In the genomic region with DNA sequence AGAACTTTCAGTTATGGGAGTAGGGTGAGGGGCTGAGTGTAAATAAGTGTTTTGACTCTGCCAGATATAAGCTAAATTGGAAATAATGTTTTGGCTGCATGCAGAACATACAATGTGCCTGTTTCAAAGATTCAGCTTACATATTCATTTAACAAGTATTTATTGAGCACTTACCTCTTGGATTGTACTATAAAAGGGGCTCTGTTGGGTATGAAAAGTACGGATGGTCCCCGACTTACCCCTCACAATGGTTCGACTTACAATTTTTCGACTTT, we compare ENCODE assay signal across 8 cellular contexts. TPM values are rescaled to one million over a fixed set of nuclear protein-coding genes. Genes with fewer than 3 reads are reported as not detected.
DNase-seq lines count a peak whose midpoint lies in the region; ATAC-seq, FAIRE-seq and TF ChIP-seq lines count a peak whose summit lies in the region.

No MANE protein-coding gene starts in this region.

- in situ Hi-C loops in GM13977 (cut with MboI; ENCODE audit: low pct_unique_long_range_greater_than_20kb, low sequenced_read_pairs, unreplicated experiment): no loop called here

- no peaks in the 10 kb centered on the region for H3K27me3 ChIP-seq in right atrium auricular region
- no peaks in the 10 kb centered on the region for H3K27me3 ChIP-seq in bronchial epithelial cell (ENCODE audit: control insufficient read depth, insufficient read depth, low read length)
- H3K27me3 ChIP-seq in mononuclear cell (ENCODE audit: insufficient read depth, low read length): no peaks in the 10 kb centered on the region
- no peaks in the 10 kb centered on the region for H3K27me3 ChIP-seq in aorta (ENCODE audit: control insufficient read depth in 1 of 2, insufficient read depth in 2 of 2, low read length in 1 of 2)

- H3K4me1 ChIP-seq in right atrium auricular region: peaks cover 0 to 8% of the 10 kb centered on the region in 2 donors
- peaks cover 20% of the 10 kb centered on the region for H3K4me1 ChIP-seq in mononuclear cell (ENCODE audit: insufficient read depth, low read length)
- H3K4me1 ChIP-seq in aorta (ENCODE audit: control insufficient read depth in 1 of 2, insufficient read depth in 2 of 2, low read length in 2 of 2): no peaks in the 10 kb centered on the region

- H3K36me3 ChIP-seq in right atrium auricular region: no peaks in the 10 kb centered on the region
- H3K36me3 ChIP-seq in bronchial epithelial cell (ENCODE audit: control insufficient read depth, insufficient read depth, low read length): no peaks in the 10 kb centered on the region
- no peaks in the 10 kb centered on the region for H3K36me3 ChIP-seq in aorta (ENCODE audit: control insufficient read depth in 1 of 2, insufficient read depth in 2 of 2, low read length in 1 of 2)

- DNase-seq in right atrium auricular region (ENCODE audit: low spot score): no peak
- DNase-seq in left ventricle myocardium superior: no peak
- no peak for DNase-seq in bronchial epithelial cell (ENCODE audit: low read depth)
- DNase-seq in aorta: no peak
- DNase-seq in NOMO-1 treated with dmso at 0.1 percent for 144 hours (lab: John Stamatoyannopoulos, UW; ENCODE audit: unreplicated experiment): no peak
- DNase-seq in GOT3 (lab: John Stamatoyannopoulos, UW): no peak
- no peak for DNase-seq in GM13977 (ENCODE audit: low spot score)

- no peaks in the 10 kb centered on the region for H3K9me3 ChIP-seq in right atrium auricular region
- H3K9me3 ChIP-seq in mononuclear cell (ENCODE audit: low read depth, low read length): no peaks in the 10 kb centered on the region
- H3K9me3 ChIP-seq in aorta (ENCODE audit: control insufficient read depth, low read length): no peaks in the 10 kb centered on the region

- H3K27ac ChIP-seq in right atrium auricular region (peak overlapping the region; percentile 87 to 91), aorta (ENCODE audit: low read depth in 1 of 2, low read length in 2 of 2) (peak overlapping the region in 1 of 2 donors; percentile 86)

- H3K4me3 ChIP-seq in right atrium auricular region: peak overlapping the region; percentile 57
- peak overlapping the region; percentile 64 for H3K4me3 ChIP-seq in bronchial epithelial cell (ENCODE audit: low read depth, low read length)
- H3K4me3 ChIP-seq in mononuclear cell (ENCODE audit: low read length): peak overlapping the region; percentile 63
- peak overlapping the region; percentile 45 to 82 for H3K4me3 ChIP-seq in aorta (ENCODE audit: low read length in 2 of 2)

- FAIRE-seq in bronchial epithelial cell (lab: Jason Lieb, UNC): no peak

- intact Hi-C loops in left ventricle myocardium superior (cut with micrococcal nuclease) (no loop called here), aorta (cut with DNase I) (loop anchor here in 1 of 2 donors (5.0 kb wide), 1 partner anchor 39 kb away; no protein-coding TSS in a partner anchor)

- WGBS in aorta, 2 donors: 0 to 36% methylated on average over 4 of the region's 4 CpGs

- ATAC-seq in left ventricle myocardium superior (no peak), aorta (ENCODE audit: low FRiP score) (no peak)

- no peak for TF ChIP-seq CTCF in right atrium auricular region (IDR thresholded peaks at IDR 0.05)
- no peak for TF ChIP-seq CTCF in bronchial epithelial cell (IDR thresholded peaks at IDR 0.05; ENCODE audit: insufficient read depth, low read length, severe bottlenecking)
- TF ChIP-seq CTCF in GM13977 (IDR thresholded peaks at IDR 0.05; ENCODE audit: extremely low read depth, insufficient read depth, missing control alignments): no peak

RNA-seq across cellular contexts. Expression of a gene that starts 0.8 kb away (rescaled TPM):
- 10 to 100 TPM; 35.6 to 86.9 TPM for total RNA-seq in right atrium auricular region
- 134 TPM for total RNA-seq in left ventricle myocardium superior
- total RNA-seq in bronchial epithelial cell: 23.8 and 26.6 TPM in 2 replicates
- 5.0 TPM for total RNA-seq in mononuclear cell
- total RNA-seq in aorta: 10 to 100 TPM; 12.7 to 16.8 TPM
- 10 to 100 TPM; 15.7 to 17.0 TPM for polyA plus RNA-seq in aorta

RNA-seq across cellular contexts. Expression of a gene that starts 5.3 kb away (rescaled TPM):
- total RNA-seq in right atrium auricular region (10 to 100 TPM in 1 of 2 donors, 1 to 10 TPM in 1; 8.3 to 13.4 TPM), left ventricle myocardium superior (0.59 TPM), bronchial epithelial cell (0.13 and 0.26 TPM in 2 replicates), mononuclear cell (8.2 TPM), aorta (1 to 10 TPM in 1 of 2 donors, under 1 TPM in 1; 0.69 to 1.8 TPM)
- polyA plus RNA-seq in aorta: under 1 TPM; 0.64 to 0.88 TPM

RNA-seq across cellular contexts. Expression of a gene that starts 56.1 kb away (rescaled TPM):
- 1 to 10 TPM; 4.1 to 8.6 TPM for total RNA-seq in right atrium auricular region
- 2.3 TPM for total RNA-seq in left ventricle myocardium superior
- total RNA-seq in bronchial epithelial cell: 9.0 and 11.5 TPM in 2 replicates
- 52.1 TPM for total RNA-seq in mononuclear cell
- total RNA-seq in aorta: 10 to 100 TPM; 14.5 to 20.8 TPM
- polyA plus RNA-seq in aorta: 1 to 10 TPM; 3.6 to 4.5 TPM
